ENCODE assay signal across 11 cellular contexts in genomic region chr5:143063175-143063970, GRCh38.
DNase-seq lines count a peak whose midpoint lies in the region; ATAC-seq and TF ChIP-seq lines count a peak whose summit lies in the region.
"Had no signal": no experiment of that assay in that cellular context is flagged by ENCODE, and none has a peak within 500 bp of the region (broad histone marks: within the 10 kb centered on the region; RNA-seq: fewer than 3 reads in every experiment).

No MANE protein-coding gene starts in this region.

- no peak for TF ChIP-seq POLR2A in gastroesophageal sphincter (IDR thresholded peaks at IDR 0.05)

- DNase-seq in Right ventricle myocardium inferior (ENCODE audit: missing footprints) (peak; percentile 91), cardiac septum (ENCODE audit: low spot score) (no peak), aorta (peak; percentile 74 to 84), H7 (no peak)
- DNase-seq: activated B cell treated with CpG ODN at 0.5 μM for 24 hours, NCI-H748 treated with DMSO at 0.1 percent for 48 hours had no signal

- no peak for TF ChIP-seq CTCF in gastroesophageal sphincter (IDR thresholded peaks at IDR 0.05)
- TF ChIP-seq CTCF in neutrophil (IDR thresholded peaks at IDR 0.05), result no peak

- ATAC-seq in Right ventricle myocardium inferior (peak; percentile 86), gastroesophageal sphincter (peak; percentile 47), aorta (ENCODE audit: low FRiP score) (peak; percentile 64), HG02970 (IDR thresholded peaks at IDR 0.05; ENCODE audit: low FRiP score, unreplicated experiment) (no peak), GM18511 (IDR thresholded peaks at IDR 0.05; ENCODE audit: unreplicated experiment) (no peak)

- H3K4me3 ChIP-seq in gastroesophageal sphincter, result no peak overlapping the region
- H3K4me3 ChIP-seq in neutrophil (ENCODE audit: low read depth in 1 of 2, low read length in 1 of 2), result no peak overlapping the region
- H3K4me3 ChIP-seq in aorta (ENCODE audit: low read length in 2 of 2), result no peak overlapping the region
- no peak overlapping the region for H3K4me3 ChIP-seq in H7 (ENCODE audit: insufficient read depth, low read depth, low read length)
- H3K4me3 ChIP-seq: GM23248 had no signal

- H3K9me3 ChIP-seq in gastroesophageal sphincter (no peaks in the 10 kb centered on the region), neutrophil (no peaks in the 10 kb centered on the region), aorta (ENCODE audit: control insufficient read depth, low read length) (no peaks in the 10 kb centered on the region)

- 46 to 66% methylated on average over 6 to 7 of the region's 7 CpGs for WGBS in gastroesophageal sphincter (ENCODE audit: low coverage in 1 of 2), 2 donors
- 41 to 42% methylated on average over 7 of the region's 7 CpGs for WGBS in aorta, 2 donors

- H3K27me3 ChIP-seq in gastroesophageal sphincter (no peaks in the 10 kb centered on the region), neutrophil (no peaks in the 10 kb centered on the region), aorta (ENCODE audit: control insufficient read depth in 1 of 2, insufficient read depth in 2 of 2, low read length in 1 of 2) (no peaks in the 10 kb centered on the region), H7 (ENCODE audit: control insufficient read depth, insufficient read depth, low read length) (no peaks in the 10 kb centered on the region)

- H3K36me3 ChIP-seq in gastroesophageal sphincter (peaks cover 4% of the 10 kb centered on the region in 2 donors), neutrophil (peaks cover 69% of the 10 kb centered on the region), aorta (ENCODE audit: control insufficient read depth in 1 of 2, insufficient read depth in 2 of 2, low read length in 1 of 2) (peaks cover 0 to 2% of the 10 kb centered on the region in 2 donors), H7 (replicated peaks; ENCODE audit: control insufficient read depth, insufficient read depth, low read length) (no peaks in the 10 kb centered on the region; the same call in 1 of the 2 replicates)

- peaks cover 9 to 81% (median 28%) of the 10 kb centered on the region in 3 donors for H3K4me1 ChIP-seq in gastroesophageal sphincter
- H3K4me1 ChIP-seq in neutrophil (ENCODE audit: control insufficient read depth in 1 of 2, insufficient read depth in 1 of 2, low read depth in 1 of 2, low read length in 1 of 2), result peaks cover 13 to 18% of the 10 kb centered on the region in 2 experiments
- peaks cover 3 to 15% of the 10 kb centered on the region in 2 donors for H3K4me1 ChIP-seq in aorta (ENCODE audit: control insufficient read depth in 1 of 2, insufficient read depth in 2 of 2, low read length in 2 of 2)

- TF ChIP-seq EP300 in gastroesophageal sphincter (IDR thresholded peaks at IDR 0.05), result no peak

- intact Hi-C loops in Right ventricle myocardium inferior (cut with DNase I), result loop anchor here (5.0 kb wide), 4 partner anchors 41 to 339 kb away; partner anchors contain the start of gene NR3C1
- intact Hi-C loops in cardiac septum (cut with DNase I), result loop anchor here (5.0 kb wide), 3 partner anchors 61 to 339 kb away; partner anchors contain the start of gene NR3C1
- intact Hi-C loops in aorta (cut with DNase I), result no loop called here

- peak overlapping the region in 3 of 4 donors; percentile 40 to 54 (median 47) for H3K27ac ChIP-seq in gastroesophageal sphincter
- H3K27ac ChIP-seq in neutrophil, result peak overlapping the region; percentile 73
- no peak overlapping the region for H3K27ac ChIP-seq in aorta (ENCODE audit: low read depth in 1 of 2, low read length in 2 of 2)

Comparison
In these comparisons a context has a peak if more than half of its experiments do, and no peak if none do; other contexts are left out.
1. DNase-seq: peak in Right ventricle myocardium inferior (single experiment) and aorta (2 of 2); none in cardiac septum (single experiment) and H7 (single experiment).
2. ATAC-seq: peak in Right ventricle myocardium inferior (single experiment), gastroesophageal sphincter (single experiment) and aorta (single experiment); none in HG02970 (single experiment) and GM18511 (single experiment).
3. H3K27ac ChIP-seq: peak in gastroesophageal sphincter (3 of 4) and neutrophil (single experiment); none in aorta (0 of 2).
4. intact Hi-C loops: an anchor here in Right ventricle myocardium inferior (5.0 kb wide) and cardiac septum (5.0 kb wide); none called in aorta.